ENCODE assay signal across 9 cellular contexts in the genomic region with DNA sequence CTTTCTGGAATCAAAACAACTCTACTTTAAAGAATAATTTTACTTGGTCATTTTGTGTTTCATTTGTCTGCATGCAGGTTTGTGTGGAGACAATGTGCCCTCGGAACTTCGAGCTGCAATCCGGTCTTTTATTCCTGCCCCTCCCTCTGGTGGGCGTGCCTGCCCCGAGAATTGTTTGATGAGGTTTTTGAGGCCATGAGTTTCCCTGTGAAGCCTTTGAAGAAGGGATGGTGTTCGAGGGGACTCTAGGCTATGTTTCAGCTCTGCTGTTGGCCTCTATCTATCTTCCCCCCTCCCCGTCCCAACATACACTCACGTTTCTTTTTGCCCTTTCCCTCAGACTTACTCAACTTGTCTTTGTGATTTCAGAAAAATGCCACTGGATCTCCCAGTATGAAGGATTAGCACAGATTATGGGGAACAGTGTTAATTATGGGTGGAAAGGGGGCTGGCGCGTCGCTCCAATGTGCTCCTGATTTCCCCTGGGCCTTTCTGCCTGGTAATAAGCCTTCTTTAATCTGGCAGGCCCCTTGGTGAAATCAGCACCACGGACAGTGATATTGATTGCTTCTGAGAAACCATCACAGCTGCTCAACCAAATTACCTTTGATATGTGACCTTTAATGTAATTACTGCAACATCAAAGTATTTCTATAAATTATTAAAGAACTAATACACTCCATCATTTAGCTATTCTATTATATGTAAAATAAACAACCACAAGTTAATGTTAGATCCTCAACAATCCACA.
DNase-seq lines count a peak whose midpoint lies in the region; ATAC-seq and TF ChIP-seq lines count a peak whose summit lies in the region.
"Had no signal": no experiment of that assay in that cellular context is flagged by ENCODE, and none has a peak within 500 bp of the region (broad histone marks: within the 10 kb centered on the region; RNA-seq: fewer than 3 reads in every experiment).

No MANE protein-coding gene starts in this region.

- DNase-seq in cardiac muscle cell (ENCODE audit: low read depth in 1 of 2, low spot score in 1 of 2): peak; percentile 55 to 85
- DNase-seq in left cardiac atrium: no peak
- peak; percentile 48 for DNase-seq in RPMI8226
- DNase-seq in fibroblast of pulmonary artery (ENCODE audit: low read depth): peak; percentile 60
- DNase-seq in testis: peak; percentile 38
- DNase-seq in T1000 (lab: John Stamatoyannopoulos, UW): no peak

- no peak for TF ChIP-seq POLR2A in testis (IDR thresholded peaks at IDR 0.05)

- H3K9me3 ChIP-seq in cardiac muscle cell (ENCODE audit: low read depth) (no peaks in the 10 kb centered on the region), testis (no peaks in the 10 kb centered on the region)

- H3K4me3 ChIP-seq in cardiac muscle cell (no peak overlapping the region), fibroblast of pulmonary artery (replicated peaks; ENCODE audit: low read depth, low read length) (no peak overlapping the region), testis (no peak overlapping the region)
- H3K4me3 ChIP-seq: BLaER1 treated with 17β-estradiol and CSF1 and Interleukin-3, amounts not matched to agents 10 nM and 100 nM had no signal

- 47 to 50% methylated on average over 12 of the region's 12 CpGs for WGBS in testis, 2 donors

- intact Hi-C loops in left cardiac atrium (cut with DNase I) (loop anchor here in 1 of 2 donors (10.0 kb wide), 1 partner anchor 99 kb away; no protein-coding TSS in a partner anchor), testis (cut with DNase I; ENCODE audit: low total_unique reads) (no loop called here)

- H3K4me1 ChIP-seq in cardiac muscle cell (ENCODE audit: low read depth): no peaks in the 10 kb centered on the region
- peaks cover 23% of the 10 kb centered on the region for H3K4me1 ChIP-seq in testis

- H3K27ac ChIP-seq in cardiac muscle cell: no peak overlapping the region
- no peak overlapping the region for H3K27ac ChIP-seq in testis
- H3K27ac ChIP-seq: BLaER1 treated with 17β-estradiol and CSF1 and Interleukin-3, amounts not matched to agents 10 nM and 100 nM had no signal

- H3K27me3 ChIP-seq in cardiac muscle cell (peaks cover 46% of the 10 kb centered on the region), testis (no peaks in the 10 kb centered on the region)
- H3K27me3 ChIP-seq: BLaER1 treated with 17β-estradiol and CSF1 and Interleukin-3, amounts not matched to agents 10 nM and 100 nM had no signal

- TF ChIP-seq CTCF in cardiac muscle cell (IDR thresholded peaks at IDR 0.05; ENCODE audit: low read depth, low read length) (no peak), fibroblast of pulmonary artery (IDR thresholded peaks at IDR 0.05; ENCODE audit: low read length, missing control alignments) (no peak), testis (IDR thresholded peaks at IDR 0.05) (no peak)

- H3K36me3 ChIP-seq in cardiac muscle cell: no peaks in the 10 kb centered on the region
- no peaks in the 10 kb centered on the region for H3K36me3 ChIP-seq in testis (ENCODE audit: low read depth, missing control alignments)
- H3K36me3 ChIP-seq: BLaER1 treated with 17β-estradiol and CSF1 and Interleukin-3, amounts not matched to agents 10 nM and 100 nM had no signal

- ATAC-seq in left cardiac atrium (no peak), HG03280 (IDR thresholded peaks at IDR 0.05; ENCODE audit: unreplicated experiment) (no peak), GM19324 (IDR thresholded peaks at IDR 0.05; ENCODE audit: low FRiP score, unreplicated experiment) (no peak)

Comparison
In these comparisons a context has a peak if more than half of its experiments do, and no peak if none do; other contexts are left out.
1. DNase-seq: peak in cardiac muscle cell (2 of 2), RPMI8226 (single experiment), fibroblast of pulmonary artery (single experiment) and testis (single experiment); none in left cardiac atrium (single experiment) and T1000 (single experiment).